Comparison of ENCODE assay signal across 15 cellular contexts in the genomic region with DNA sequence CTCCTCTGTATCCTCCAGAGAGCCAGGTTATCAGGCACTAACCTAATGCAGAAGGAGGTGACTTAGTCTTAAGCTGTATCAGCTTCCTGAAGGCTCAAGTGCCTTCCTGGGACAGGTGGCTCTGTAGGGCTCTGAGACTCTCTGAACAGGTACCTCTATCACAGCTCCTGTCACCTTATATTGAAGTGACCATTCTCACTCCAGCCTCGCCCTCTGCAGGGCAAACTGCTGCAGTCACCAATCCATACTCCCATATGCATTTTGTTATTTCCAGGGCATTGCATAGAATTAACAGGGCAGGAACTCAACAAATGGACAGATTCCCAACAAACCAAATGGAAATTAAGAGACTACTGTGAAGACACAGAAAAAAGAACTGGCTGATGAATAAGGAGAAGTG.
A peak's percentile ranks its signal among the peaks of the same experiment; 100 is the strongest.
DNase-seq lines count a peak whose midpoint lies in the region; ATAC-seq and TF ChIP-seq lines count a peak whose summit lies in the region.
"Had no signal": no experiment of that assay in that cellular context is flagged by ENCODE, and none has a peak within 500 bp of the region (broad histone marks: within the 10 kb centered on the region; RNA-seq: fewer than 3 reads in every experiment).

No MANE protein-coding gene starts in this region.

- H3K4me3 ChIP-seq in HCT116 (replicated peaks in 1 of 2; ENCODE audit: low read depth in 1 of 2, low read length in 2 of 2) (no peak overlapping the region), SU-DHL-6 (ENCODE audit: insufficient read depth, low read length, poor library complexity, severe bottlenecking) (no peak overlapping the region), mesendoderm (ENCODE audit: low read length) (no peak overlapping the region)
- H3K4me3 ChIP-seq: dorsolateral prefrontal cortex, thoracic aorta had no signal

- no peak overlapping the region for H2AK5ac ChIP-seq in mesendoderm (ENCODE audit: low read length)

- H3K56ac ChIP-seq in mesendoderm (ENCODE audit: low read length) = no peak overlapping the region

- no peaks in the 10 kb centered on the region for H3K36me3 ChIP-seq in HCT116 (ENCODE audit: control insufficient read depth in 1 of 2, insufficient read depth in 2 of 2, low read length in 2 of 2)
- H3K36me3 ChIP-seq in SU-DHL-6 (ENCODE audit: low read length) = no peaks in the 10 kb centered on the region
- no peaks in the 10 kb centered on the region for H3K36me3 ChIP-seq in mesendoderm (ENCODE audit: control insufficient read depth, insufficient read depth, low read length)
- H3K36me3 ChIP-seq: thoracic aorta had no signal

- TF ChIP-seq RAD21 in HCT116 (IDR thresholded peaks at IDR 0.05; ENCODE audit: low read depth) = peak; percentile 29; the same call in 1 of the 2 replicates

- no CpG with 5 or more reads among the region's 1 CpG for WGBS in mesendoderm (ENCODE audit: extremely low coverage, insufficient coverage, low lambda C conversion rate)

- ATAC-seq in HCT116 (peak; percentile 78), GM21390 (IDR thresholded peaks at IDR 0.05; ENCODE audit: unreplicated experiment) (no peak)

- H3K27ac ChIP-seq in HCT116 (ENCODE audit: low read depth, low read length) (no peak overlapping the region), SU-DHL-6 (ENCODE audit: low read depth, low read length) (no peak overlapping the region), mesendoderm (ENCODE audit: low read depth, low read length) (no peak overlapping the region)
- H3K27ac ChIP-seq: dorsolateral prefrontal cortex, thoracic aorta had no signal

- H4K8ac ChIP-seq in mesendoderm (ENCODE audit: low read depth, low read length) = no peak overlapping the region

- H3K18ac ChIP-seq in mesendoderm (ENCODE audit: low read length) = no peak overlapping the region

- H3K79me2 ChIP-seq in HCT116 (ENCODE audit: insufficient read depth, low read length) (no peaks in the 10 kb centered on the region), SU-DHL-6 (ENCODE audit: insufficient read depth, low read length) (no peaks in the 10 kb centered on the region), mesendoderm (ENCODE audit: control insufficient read depth, insufficient read depth, low read length) (no peaks in the 10 kb centered on the region)

- H3K4me2 ChIP-seq in HCT116 (ENCODE audit: low read length) (no peak overlapping the region), SU-DHL-6 (ENCODE audit: low read depth, low read length, poor library complexity, severe bottlenecking) (no peak overlapping the region), mesendoderm (ENCODE audit: low read length) (no peak overlapping the region)

- H3K9me3 ChIP-seq in HCT116 (ENCODE audit: control insufficient read depth in 1 of 2, insufficient read depth in 1 of 2, low read depth in 1 of 2, low read length in 2 of 2) (no peaks in the 10 kb centered on the region), SU-DHL-6 (ENCODE audit: insufficient read depth, low read length) (no peaks in the 10 kb centered on the region)
- H3K9me3 ChIP-seq: thoracic aorta had no signal

- H3K9ac ChIP-seq in HCT116 (ENCODE audit: low read length) (no peak overlapping the region), SU-DHL-6 (ENCODE audit: low read length) (no peak overlapping the region), mesendoderm (ENCODE audit: low read length) (no peak overlapping the region)

- no peaks in the 10 kb centered on the region for H3K79me1 ChIP-seq in mesendoderm (ENCODE audit: low read length)

- peak; percentile 75 for DNase-seq in DMS53 (lab: John Stamatoyannopoulos, UW)
- no peak for DNase-seq in HCT116 (ENCODE audit: low read depth, low spot score)
- peak; percentile 33 for DNase-seq in mesendoderm
- no peak for DNase-seq in NCI-H1694 (lab: John Stamatoyannopoulos, UW)
- no peak for DNase-seq in NCI-H524 (lab: John Stamatoyannopoulos, UW)
- DNase-seq: activated B cell treated with CpG ODN at 0.5 μM for 24 hours, activated gamma-delta T cell treated with Interleukin-2 at 50 U/mL for 16 hours, C1 segment of cervical spinal cord, dorsolateral prefrontal cortex, KG1, NCI-H1930, SW 1271 had no signal

- H2BK5ac ChIP-seq in mesendoderm (ENCODE audit: low read length) = no peak overlapping the region

- no peaks in the 10 kb centered on the region for H3F3A ChIP-seq in SU-DHL-6 (ENCODE audit: insufficient read depth)

- intact Hi-C loops in HCT116 (cut with micrococcal nuclease) = no loop called here

- RAD21 ChIA-PET in HCT116 (lab: Charles Lee; ENCODE audit: low non-redundant PET in 1 of 2, low total read pairs in 2 of 2, uncharacterized antibody in 2 of 2, unreplicated experiment in 2 of 2) = interaction anchor here in 1 of 2 experiments (0.6 kb wide), 1 partner anchor 134 kb away, joined by 3 read pairs; no protein-coding TSS in a partner anchor

- H4K5ac ChIP-seq in mesendoderm (ENCODE audit: low read length) = no peak overlapping the region

- no peak overlapping the region for H2BK15ac ChIP-seq in mesendoderm (replicated peaks; ENCODE audit: low read depth)

- no peak for TF ChIP-seq POLR2A in HCT116 (IDR thresholded peaks at IDR 0.05; ENCODE audit: borderline replicate concordance, extremely low read depth, insufficient read depth, insufficient read length)

- H3K9me2 ChIP-seq in HCT116 (ENCODE audit: insufficient read depth) = no peaks in the 10 kb centered on the region
- no peaks in the 10 kb centered on the region for H3K9me2 ChIP-seq in SU-DHL-6 (replicated peaks; ENCODE audit: insufficient read depth, low read length)

- no TSS peak for BruUV-seq in HCT116 (replicated peaks; lab: Mats Ljungman, UMichigan)

- H4K20me1 ChIP-seq in HCT116 (ENCODE audit: insufficient read depth) = no peaks in the 10 kb centered on the region
- no peaks in the 10 kb centered on the region for H4K20me1 ChIP-seq in SU-DHL-6 (ENCODE audit: low read depth, low read length)

- H3K23ac ChIP-seq in mesendoderm (ENCODE audit: low read length) = no peak overlapping the region

- peaks cover 12% of the 10 kb centered on the region; the same call in 1 of the 2 replicates for H3K27me3 ChIP-seq in HCT116 (ENCODE audit: insufficient read depth, low read length)
- no peaks in the 10 kb centered on the region for H3K27me3 ChIP-seq in SU-DHL-6 (ENCODE audit: low read length)
- H3K27me3 ChIP-seq in mesendoderm (ENCODE audit: insufficient read depth, low read length, poor library complexity) = no peaks in the 10 kb centered on the region
- H3K27me3 ChIP-seq: dorsolateral prefrontal cortex had no signal

- POLR2A ChIA-PET in HCT116 (lab: Charles Lee) = no interaction called here

- H2BK120ac ChIP-seq in mesendoderm (ENCODE audit: low read depth, low read length) = no peak overlapping the region

- H3K4me1 ChIP-seq in HCT116 (ENCODE audit: control insufficient read depth in 1 of 2, insufficient read depth in 2 of 2, low read length in 2 of 2) (no peaks in the 10 kb centered on the region), mesendoderm (ENCODE audit: control insufficient read depth, low read depth, low read length) (no peaks in the 10 kb centered on the region)

- CTCF ChIA-PET in HCT116 (lab: Charles Lee) = interaction anchor here (0.6 to 1.0 kb wide), 2 partner anchors 11 to 136 kb away, joined by 4 read pairs; no protein-coding TSS in a partner anchor

- no peak overlapping the region for H3K4ac ChIP-seq in mesendoderm (ENCODE audit: low read depth, low read length)

- TF ChIP-seq CTCF in HCT116 (IDR thresholded peaks at IDR 0.05 in 2 of 3, conservative IDR thresholded peaks at IDR 0.05 in 1 of 3; ENCODE audit: borderline replicate concordance in 1 of 3, insufficient read depth in 1 of 3, low read depth in 2 of 3, low read length in 2 of 3) (peak in 2 of 3 experiments; percentile 38 to 42; a peak in 3 of 6 replicates), SU-DHL-6 (IDR thresholded peaks at IDR 0.05; ENCODE audit: insufficient read depth, low read length, poor library complexity, severe bottlenecking) (peak; percentile 17)

- no peak overlapping the region for H2AFZ ChIP-seq in HCT116 (ENCODE audit: low read depth, low read length, poor library complexity, severe bottlenecking)
- H2AFZ ChIP-seq in SU-DHL-6 (ENCODE audit: low read depth, low read length, severe bottlenecking) = no peak overlapping the region

TF ChIP-seq in HCT116, 20 proteins besides CTCF, POLR2A, EP300 and RAD21:
- TF ChIP-seq ZFX (IDR thresholded peaks at IDR 0.05) = no peak
- no peak for TF ChIP-seq TCF7L2 (IDR thresholded peaks at IDR 0.05; ENCODE audit: borderline replicate concordance, extremely low read depth, insufficient read depth, insufficient read length)
- no peak for TF ChIP-seq JUND (IDR thresholded peaks at IDR 0.05)
- no peak for TF ChIP-seq SRF (IDR thresholded peaks at IDR 0.05; ENCODE audit: low read depth)
- no peak for TF ChIP-seq CEBPB (IDR thresholded peaks at IDR 0.05; ENCODE audit: low read depth)
- no peak for TF ChIP-seq FOSL1 (IDR thresholded peaks at IDR 0.05; ENCODE audit: low read depth)
- TF ChIP-seq SP1 (IDR thresholded peaks at IDR 0.05; ENCODE audit: low read depth) = no peak
- no peak for TF ChIP-seq YY1 (IDR thresholded peaks at IDR 0.05; ENCODE audit: extremely low read depth, insufficient replicate concordance, low read depth, low read length)
- TF ChIP-seq ELF1 (IDR thresholded peaks at IDR 0.05; ENCODE audit: borderline replicate concordance, low read depth) = no peak
- TF ChIP-seq SIN3A (IDR thresholded peaks at IDR 0.05; ENCODE audit: low read depth) = no peak
- no peak for TF ChIP-seq POLR2AphosphoS5 (IDR thresholded peaks at IDR 0.05; ENCODE audit: low read depth, low read length)
- no peak for TF ChIP-seq ZNF274 (IDR thresholded peaks at IDR 0.05; ENCODE audit: low read depth, low read length)
- TF ChIP-seq, protein P1, sequence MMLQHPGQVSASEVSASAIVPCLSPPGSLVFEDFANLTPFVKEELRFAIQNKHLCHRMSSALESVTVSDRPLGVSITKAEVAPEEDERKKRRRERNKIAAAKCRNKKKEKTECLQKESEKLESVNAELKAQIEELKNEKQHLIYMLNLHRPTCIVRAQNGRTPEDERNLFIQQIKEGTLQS (IDR thresholded peaks at IDR 0.05) = no peak
- no peak for TF ChIP-seq EZH2phosphoT487 (IDR thresholded peaks at IDR 0.05; ENCODE audit: borderline replicate concordance)

Comparison
In these comparisons a context has a peak if more than half of its experiments do, and no peak if none do; other contexts are left out.
1. DNase-seq: peak in DMS53 (single experiment) and mesendoderm (single experiment); none in HCT116 (single experiment), NCI-H1694 (single experiment) and NCI-H524 (0 of 2).